ENCODE assay signal across 31 cellular contexts in genomic region chr7:151392002-151392401, GRCh38. TPM values are rescaled to one million over a fixed set of nuclear protein-coding genes. Genes with fewer than 3 reads are reported as not detected.
"Had no signal": no experiment of that assay in that cellular context is flagged by ENCODE, and none has a peak within 500 bp of the region (broad histone marks: within the 10 kb centered on the region; RNA-seq: fewer than 3 reads in every experiment).

No MANE protein-coding gene starts in this region.

- H3K36me3 ChIP-seq: brain microvascular endothelial cell, colonic mucosa, esophagus squamous epithelium had no signal

- H3K4me1 Mint-ChIP-seq: activated CD4-positive, alpha-beta T cell treated with anti-CD3 and anti-CD28 coated beads, Interleukin-2, amount 10 ng/mL, durations not matched to agents 7 days and 5 days had no signal

- ATAC-seq: activated CD8-positive, alpha-beta T cell treated with anti-CD3 and anti-CD28 coated beads for 36 hours; activated T-cell treated with anti-CD3 and anti-CD28 coated beads, Interleukin-2, amount 50 U/mL, for 4 hours; activated T-helper 17 cell treated with anti-CD3 and anti-CD28 coated beads, Interleukin-2, amount 50 U/mL, for 72 hours; T-helper 17 cell had no signal

- H3K27me3 ChIP-seq: brain microvascular endothelial cell, colonic mucosa had no signal

- H3K27ac ChIP-seq: brain microvascular endothelial cell, colonic mucosa, epithelial cell of prostate, esophagus squamous epithelium had no signal

- H3K9me3 ChIP-seq: colonic mucosa, esophagus squamous epithelium had no signal

- H3K4me3 Mint-ChIP-seq: activated CD4-positive, alpha-beta T cell treated with anti-CD3 and anti-CD28 coated beads, Interleukin-2, amount 10 ng/mL, durations not matched to agents 7 days and 5 days; activated CD8-positive, alpha-beta T cell treated with anti-CD3 and anti-CD28 coated beads for 36 hours; activated naive CD8-positive, alpha-beta T cell; activated T-cell treated with anti-CD3 and anti-CD28 coated beads, Interleukin-2, amount 50 U/mL, for 4 hours; activated T-helper 17 cell treated with anti-CD3 and anti-CD28 coated beads, Interleukin-2, amount 50 U/mL, for 72 hours; T-helper 17 cell; T-helper 2 cell treated with Interferon-gamma antibody and Interleukin-4, amounts not matched to agents 5 μg/mL and 100 μg/mL, for 36 hours had no signal

- H3K27ac Mint-ChIP-seq: activated CD4-positive, alpha-beta T cell treated with anti-CD3 and anti-CD28 coated beads, Interleukin-2, amount 10 ng/mL, durations not matched to agents 7 days and 5 days; activated CD8-positive, alpha-beta T cell treated with anti-CD3 and anti-CD28 coated beads for 36 hours; activated naive CD8-positive, alpha-beta T cell; activated T-helper 17 cell treated with anti-CD3 and anti-CD28 coated beads, Interleukin-2, amount 50 U/mL, for 72 hours; T-helper 17 cell; T-helper 2 cell treated with Interferon-gamma antibody and Interleukin-4, amounts not matched to agents 5 μg/mL and 100 μg/mL, for 36 hours had no signal

- H3K27me3 Mint-ChIP-seq: activated CD4-positive, alpha-beta T cell treated with anti-CD3 and anti-CD28 coated beads, Interleukin-2, amount 10 ng/mL, durations not matched to agents 7 days and 5 days; activated CD8-positive, alpha-beta T cell treated with anti-CD3 and anti-CD28 coated beads for 36 hours; activated naive CD8-positive, alpha-beta T cell; activated T-helper 17 cell treated with anti-CD3 and anti-CD28 coated beads, Interleukin-2, amount 50 U/mL, for 72 hours; T-helper 17 cell had no signal

- H3K36me3 Mint-ChIP-seq: activated naive CD8-positive, alpha-beta T cell had no signal

- H3K9me3 Mint-ChIP-seq: activated CD4-positive, alpha-beta T cell treated with anti-CD3 and anti-CD28 coated beads, Interleukin-2, amount 10 ng/mL, durations not matched to agents 7 days and 5 days; activated CD8-positive, alpha-beta T cell treated with anti-CD3 and anti-CD28 coated beads for 36 hours; activated T-cell treated with anti-CD3 and anti-CD28 coated beads, Interleukin-2, amount 50 U/mL, for 4 hours; activated T-helper 17 cell treated with anti-CD3 and anti-CD28 coated beads, Interleukin-2, amount 50 U/mL, for 72 hours; T-helper 2 cell treated with Interferon-gamma antibody and Interleukin-4, amounts not matched to agents 5 μg/mL and 100 μg/mL, for 36 hours had no signal

- H3K4me3 ChIP-seq: colonic mucosa, esophagus squamous epithelium had no signal

- H3K4me1 ChIP-seq: colonic mucosa, esophagus squamous epithelium had no signal

- DNase-seq: activated CD4-positive, alpha-beta T cell treated with anti-CD3 and anti-CD28 coated beads for 4 hours; activated CD4-positive, alpha-beta T cell treated with anti-CD3 and anti-CD28 coated beads, Interleukin-2, amount 10 ng/mL, durations not matched to agents 7 days and 5 days; activated CD4-positive, alpha-beta T cell treated with anti-CD3 and anti-CD28 coated beads, Interleukin-2, amount 50 U/mL, for 48 hours; activated CD4-positive, CD25-positive, alpha-beta regulatory T cell; activated CD4-positive, CD25-positive, alpha-beta regulatory T cell treated with anti-CD3 and anti-CD28 coated beads, Interleukin-2, amount 50 U/mL, for 72 hours; activated CD8-positive, alpha-beta memory T cell treated with anti-CD3 and anti-CD28 coated beads for 24 hours; activated CD8-positive, alpha-beta T cell treated with anti-CD3 and anti-CD28 coated beads for 36 hours; activated effector memory CD4-positive, alpha-beta T cell treated with Interleukin-2 at 50 U/mL for 16 hours; activated gamma-delta T cell treated with Interleukin-2 at 50 U/mL for 16 hours; activated naive CD4-positive, alpha-beta T cell treated with anti-CD3 and anti-CD28 coated beads, Interleukin-2, amount 50 U/mL, for 16 hours; activated naive CD4-positive, alpha-beta T cell treated with Interleukin-2 at 50 U/mL for 16 hours; activated T-cell treated with anti-CD3 and anti-CD28 coated beads, Interleukin-2, amount 50 U/mL, for 4 hours; amniotic stem cell; anterior cingulate cortex; brain microvascular endothelial cell; caudate nucleus; colonic mucosa; effector CD8-positive, alpha-beta T cell; esophagus squamous epithelium; head of caudate nucleus; T-helper 1 cell; T-helper 17 cell; T1000 had no signal

RNA-seq across cellular contexts. Expression of gene WDR86, which starts 17.8 kb away (rescaled TPM):
- total RNA-seq: dermis microvascular lymphatic vessel endothelial cell, endothelial cell of umbilical vein had no signal

RNA-seq across cellular contexts. Expression of gene CRYGN, which starts 47.9 kb away (rescaled TPM):
- total RNA-seq: activated T-cell treated with anti-CD3 and anti-CD28 coated beads, Interleukin-2, amount 50 U/mL, for 4 hours; activated T-helper 17 cell treated with anti-CD3 and anti-CD28 coated beads, Interleukin-2, amount 50 U/mL, for 72 hours; astrocyte; bronchial epithelial cell; colonic mucosa; dermis microvascular lymphatic vessel endothelial cell; endothelial cell of umbilical vein had no signal
